Comparison of ENCODE assay signal across 23 cellular contexts in the genomic region with DNA sequence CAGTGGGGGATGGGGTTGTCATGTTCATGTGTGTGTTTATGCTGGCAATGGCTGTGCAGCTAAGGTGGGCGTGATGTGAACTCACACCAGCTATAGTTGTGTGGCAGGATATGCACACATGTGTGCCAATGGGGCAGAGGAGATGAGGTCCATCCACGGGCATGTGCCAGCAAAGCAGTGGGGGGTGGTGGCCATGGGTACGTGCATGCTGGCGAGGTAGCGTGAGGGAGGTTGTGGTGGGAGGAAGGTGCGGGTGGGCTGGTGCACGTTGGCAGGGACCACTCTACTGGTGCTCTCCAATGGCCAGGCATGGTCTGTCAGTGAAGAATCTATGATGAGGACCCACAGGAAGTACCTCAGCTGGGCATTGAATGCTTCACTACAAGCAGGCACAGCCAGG.
"Had no signal": no experiment of that assay in that cellular context is flagged by ENCODE, and none has a peak within 500 bp of the region (broad histone marks: within the 10 kb centered on the region; RNA-seq: fewer than 3 reads in every experiment).

No MANE protein-coding gene starts in this region.

- FAIRE-seq: colon, frontal cortex had no signal

- ATAC-seq: mucosa of descending colon; natural killer cell treated with Interleukin-12 subunit alpha and Interleukin-12 subunit beta and Interleukin-15 and Interleukin-18, amount 100 ng/mL, for 72 hours; psoas muscle; right cardiac atrium; stimulated activated effector memory CD8-positive, alpha-beta T cell treated with anti-CD3 and anti-CD28 coated beads, Interleukin-12 subunit alpha, Interleukin-12 subunit beta, amount 100 ng/mL, for 72 hours had no signal

- H3K27me3 ChIP-seq: dorsolateral prefrontal cortex, ovary, sigmoid colon, stomach, thyroid gland, uterus had no signal

- H3K36me3 ChIP-seq: ovary, sigmoid colon, stomach, thyroid gland, uterus had no signal

- H3K9me3 ChIP-seq: ovary, thyroid gland, uterus had no signal

- H3K4me3 ChIP-seq: dorsolateral prefrontal cortex, lung, mucosa of descending colon, ovary, psoas muscle, sigmoid colon, stomach, thyroid gland, uterus had no signal

- H3K27ac ChIP-seq: dorsolateral prefrontal cortex, ovary, psoas muscle, sigmoid colon, stomach, thyroid gland, uterus had no signal

- H3K4me1 ChIP-seq: psoas muscle, sigmoid colon, stomach, thyroid gland, uterus had no signal

- DNase-seq: effector CD4-positive, alpha-beta T cell; hypothalamus; immature natural killer cell; islet precursor cell; mesenchymal stem cell; naive B cell; ovary; right cardiac atrium; sigmoid colon; stimulated activated CD4-positive, alpha-beta T cell treated with anti-CD3 and anti-CD28 coated beads, Interleukin-2, amount 100 ng/mL, for 24 hours; stimulated activated CD4-positive, alpha-beta T cell treated with anti-CD3 and anti-CD28 coated beads, Interleukin-4, amount 100 ng/mL, for 24 hours; stimulated activated naive CD4-positive, alpha-beta T cell treated with Interleukin-2 at 50 U/mL for 16 hours; stomach; thyroid gland; uterus had no signal
